Comparison of ENCODE assay signal across 8 cellular contexts in the genomic region with DNA sequence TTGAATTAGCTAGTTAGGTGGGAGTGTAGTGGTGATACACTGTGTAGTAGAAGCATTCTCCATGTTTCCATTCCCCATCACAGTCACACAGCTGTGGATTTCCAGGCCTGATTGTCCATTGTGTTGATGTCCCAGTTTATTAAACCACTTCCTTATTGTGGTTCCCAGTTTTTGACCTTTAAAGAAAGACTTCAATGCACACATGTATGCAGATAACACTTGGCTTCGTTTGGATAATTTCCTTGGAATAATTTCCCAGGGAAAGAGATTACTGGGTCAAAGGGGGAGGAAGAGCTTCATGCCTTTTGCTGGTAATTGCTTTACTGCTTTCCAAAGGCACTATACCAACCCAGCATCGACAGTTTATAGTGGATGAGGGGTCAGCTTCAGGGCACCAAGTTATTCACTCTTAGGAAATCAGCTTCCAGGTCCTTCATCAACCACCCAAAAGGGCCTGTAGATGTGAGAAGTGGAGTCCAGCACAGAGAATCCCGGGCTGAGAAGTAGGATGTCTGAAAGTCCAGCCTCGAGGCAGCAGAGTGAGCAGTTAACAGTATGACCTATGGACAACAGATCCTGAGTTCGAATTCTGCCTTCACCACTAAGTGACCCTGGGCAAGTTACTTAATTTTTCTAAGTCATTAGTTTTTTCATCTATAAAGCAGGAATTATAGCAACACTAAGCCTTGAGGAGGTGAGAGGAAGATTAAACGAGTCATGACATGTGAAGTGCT. TPM values are rescaled to one million over a fixed set of nuclear protein-coding genes. Genes with fewer than 3 reads are reported as not detected.
DNase-seq lines count a peak whose midpoint lies in the region; ATAC-seq and TF ChIP-seq lines count a peak whose summit lies in the region.

No MANE protein-coding gene starts in this region.

- no peaks in the 10 kb centered on the region for H3K27me3 Mint-ChIP-seq in activated T-helper 2 cell treated with anti-CD3 and anti-CD28 coated beads, Interferon-gamma antibody, Interleukin-2, Interleukin-4, amounts not matched to agents 10 μg/mL and 5 μg/mL and 100 μg/mL, durations not matched to agents 14 hours and 24 hours and 36 hours (ENCODE audit: low read depth)
- no peaks in the 10 kb centered on the region for H3K27me3 Mint-ChIP-seq in chondrocyte (ENCODE audit: low read depth)

- TF ChIP-seq POLR2A in spleen (IDR thresholded peaks at IDR 0.05), result no peak

- ATAC-seq in HG03432 (IDR thresholded peaks at IDR 0.05; ENCODE audit: unreplicated experiment), result no peak

- no peaks in the 10 kb centered on the region for H3K9me3 Mint-ChIP-seq in activated T-helper 2 cell treated with anti-CD3 and anti-CD28 coated beads, Interferon-gamma antibody, Interleukin-2, Interleukin-4, amounts not matched to agents 10 μg/mL and 5 μg/mL and 100 μg/mL, durations not matched to agents 14 hours and 24 hours and 36 hours
- H3K9me3 Mint-ChIP-seq in chondrocyte (ENCODE audit: low read depth), result no peaks in the 10 kb centered on the region

- H3K27me3 ChIP-seq in right atrium auricular region (no peaks in the 10 kb centered on the region), spleen (replicated peaks in 1 of 7) (no peaks in the 10 kb centered on the region)

- peaks cover 78% of the 10 kb centered on the region for H3K4me1 Mint-ChIP-seq in activated T-helper 2 cell treated with anti-CD3 and anti-CD28 coated beads, Interferon-gamma antibody, Interleukin-2, Interleukin-4, amounts not matched to agents 10 μg/mL and 5 μg/mL and 100 μg/mL, durations not matched to agents 14 hours and 24 hours and 36 hours (ENCODE audit: low read depth)
- peaks cover 71% of the 10 kb centered on the region for H3K4me1 Mint-ChIP-seq in chondrocyte (ENCODE audit: low read depth)

- H3K4me3 Mint-ChIP-seq in activated T-helper 2 cell treated with anti-CD3 and anti-CD28 coated beads, Interferon-gamma antibody, Interleukin-2, Interleukin-4, amounts not matched to agents 10 μg/mL and 5 μg/mL and 100 μg/mL, durations not matched to agents 14 hours and 24 hours and 36 hours (ENCODE audit: low read depth), result peak overlapping the region; percentile 79
- no peak overlapping the region for H3K4me3 Mint-ChIP-seq in chondrocyte (ENCODE audit: unreplicated experiment)

- WGBS in spleen, 5 donors, result 40 to 47% (median 41%) methylated on average over 6 of the region's 6 CpGs

- H3K9me3 ChIP-seq in right atrium auricular region (no peaks in the 10 kb centered on the region), spleen (no peaks in the 10 kb centered on the region)

- TF ChIP-seq CTCF in right atrium auricular region (IDR thresholded peaks at IDR 0.05) (no peak), spleen (IDR thresholded peaks at IDR 0.05 in 8 of 11, conservative IDR thresholded peaks at IDR 0.05 in 3 of 11) (no peak), chondrocyte (IDR thresholded peaks at IDR 0.05) (no peak)

- intact Hi-C loops in activated T-helper 2 cell treated with anti-CD3 and anti-CD28 coated beads, Interferon-gamma antibody, Interleukin-2, Interleukin-4, amounts not matched to agents 10 μg/mL and 5 μg/mL and 100 μg/mL, durations not matched to agents 14 hours and 24 hours and 36 hours (cut with micrococcal nuclease), result loop anchor here (1.0 to 2.0 kb wide), 7 partner anchors 28 to 174 kb away; partner anchors contain the start of gene TOP2A
- intact Hi-C loops in spleen (cut with DNase I; ENCODE audit: low total_unique reads), result loop anchor here (5.0 to 10.0 kb wide), 3 partner anchors 90 to 228 kb away; partner anchors contain the start of genes IGFBP4 and RARA

- peaks cover 0 to 52% of the 10 kb centered on the region in 2 donors for H3K4me1 ChIP-seq in right atrium auricular region
- H3K4me1 ChIP-seq in spleen, result peaks cover 33 to 94% (median 69%) of the 10 kb centered on the region in 6 donors

- H3K36me3 Mint-ChIP-seq in activated T-helper 2 cell treated with anti-CD3 and anti-CD28 coated beads, Interferon-gamma antibody, Interleukin-2, Interleukin-4, amounts not matched to agents 10 μg/mL and 5 μg/mL and 100 μg/mL, durations not matched to agents 14 hours and 24 hours and 36 hours (ENCODE audit: low read depth), result peaks cover 10% of the 10 kb centered on the region
- H3K36me3 Mint-ChIP-seq in chondrocyte (ENCODE audit: low read depth), result no peaks in the 10 kb centered on the region

- H3K27ac ChIP-seq in right atrium auricular region (peak overlapping the region; percentile 51 to 70), spleen (peak overlapping the region in 7 of 8 donors; percentile 22 to 91 (median 46))

- H3K4me3 ChIP-seq in right atrium auricular region (no peak overlapping the region), spleen (no peak overlapping the region)

- no peaks in the 10 kb centered on the region for H3K36me3 ChIP-seq in right atrium auricular region
- no peaks in the 10 kb centered on the region for H3K36me3 ChIP-seq in spleen

- H3K27ac Mint-ChIP-seq in activated T-helper 2 cell treated with anti-CD3 and anti-CD28 coated beads, Interferon-gamma antibody, Interleukin-2, Interleukin-4, amounts not matched to agents 10 μg/mL and 5 μg/mL and 100 μg/mL, durations not matched to agents 14 hours and 24 hours and 36 hours, result peak overlapping the region; percentile 92
- H3K27ac Mint-ChIP-seq in chondrocyte (ENCODE audit: unreplicated experiment), result no peak overlapping the region

- DNase-seq in HT1080 (ENCODE audit: low read depth) (peak; percentile 47), right atrium auricular region (ENCODE audit: low spot score) (no peak), spleen (peak; percentile 22), DMS153 (lab: John Stamatoyannopoulos, UW) (no peak), NCI-H526 treated with DMSO at 0.1 percent for 48 hours (lab: John Stamatoyannopoulos, UW) (no peak), chondrocyte (ENCODE audit: low spot score) (no peak)
- DNase-seq in activated T-helper 2 cell treated with anti-CD3 and anti-CD28 coated beads, Interferon-gamma antibody, Interleukin-2, Interleukin-4, amounts not matched to agents 10 μg/mL and 5 μg/mL and 100 μg/mL, durations not matched to agents 14 hours and 24 hours and 36 hours (ENCODE audit: low spot score), result no peak

RNA-seq across cellular contexts. Expression of gene TNS4, which starts 31.3 kb away (rescaled TPM):
- 0.10 and 0.95 TPM in 2 replicates for total RNA-seq in HT1080 (2014; rRNA removed; shearing (Covaris generic))
- 3.3 and 4.0 TPM in 2 replicates for polyA plus RNA-seq in HT1080 (2015; cell fraction: cytosol; rRNA removed)
- polyA plus RNA-seq in HT1080 (2015; cell fraction: nucleus; rRNA removed), result 6.1 and 12.7 TPM in 2 replicates
- 8.7 and 9.0 TPM in 2 replicates for total RNA-seq in activated T-helper 2 cell treated with anti-CD3 and anti-CD28 coated beads, Interferon-gamma antibody, Interleukin-2, Interleukin-4, amounts not matched to agents 10 μg/mL and 5 μg/mL and 100 μg/mL, durations not matched to agents 14 hours and 24 hours and 36 hours
- total RNA-seq in right atrium auricular region (not detected), spleen (1 to 10 TPM in 1 of 7 donors, under 1 TPM in 5, not detected in 1; 0.14 to 1.3 (median 0.41) TPM), chondrocyte (0.39 TPM in 1 of 3 replicates, not detected in the others)
- polyA plus RNA-seq in spleen, result under 1 TPM; 0.15 to 0.45 (median 0.21) TPM

RNA-seq across cellular contexts. Expression of gene CCR7, which starts 32.6 kb away (rescaled TPM):
- total RNA-seq in HT1080 (2014; rRNA removed; shearing (Covaris generic)), result 0.07 and 0.21 TPM in 2 replicates
- 0.08 TPM in 1 of 2 replicates, not detected in the other for polyA plus RNA-seq in HT1080 (2015; cell fraction: cytosol; rRNA removed)
- polyA plus RNA-seq in HT1080 (2015; cell fraction: nucleus; rRNA removed), result 0.28 and 0.35 TPM in 2 replicates
- total RNA-seq in activated T-helper 2 cell treated with anti-CD3 and anti-CD28 coated beads, Interferon-gamma antibody, Interleukin-2, Interleukin-4, amounts not matched to agents 10 μg/mL and 5 μg/mL and 100 μg/mL, durations not matched to agents 14 hours and 24 hours and 36 hours, result 367 and 374 TPM in 2 replicates
- total RNA-seq in right atrium auricular region (under 1 TPM in 1 of 2 donors, not detected in 1; 0.28 TPM), spleen (10 to 100 TPM; 31.9 to 77.4 (median 49.9) TPM), chondrocyte (not detected in 3 replicates)
- 10 to 100 TPM; 29.0 to 79.1 (median 63.5) TPM for polyA plus RNA-seq in spleen

Comparison
In these comparisons a context has a peak if more than half of its experiments do, and no peak if none do; other contexts are left out.
1. DNase-seq: peak in HT1080 (single experiment) and spleen (single experiment); none in activated T-helper 2 cell treated with anti-CD3 and anti-CD28 coated beads, Interferon-gamma antibody, Interleukin-2, Interleukin-4, amounts not matched to agents 10 μg/mL and 5 μg/mL and 100 μg/mL, durations not matched to agents 14 hours and 24 hours and 36 hours (single experiment), right atrium auricular region (single experiment), DMS153 (single experiment), NCI-H526 treated with DMSO at 0.1 percent for 48 hours (single experiment) and chondrocyte (single experiment).
2. RNA of gene CCR7, which starts 32.6 kb away (total RNA-seq): 367 to 374 TPM in activated T-helper 2 cell treated with anti-CD3 and anti-CD28 coated beads, Interferon-gamma antibody, Interleukin-2, Interleukin-4, amounts not matched to agents 10 μg/mL and 5 μg/mL and 100 μg/mL, durations not matched to agents 14 hours and 24 hours and 36 hours and 31.9 to 77.4 TPM in spleen; 0.28 TPM in right atrium auricular region, 0.07 to 0.21 TPM in HT1080 and not detected in chondrocyte; every median in the first group is over 10 times any median in the second.